In the genomic region with DNA sequence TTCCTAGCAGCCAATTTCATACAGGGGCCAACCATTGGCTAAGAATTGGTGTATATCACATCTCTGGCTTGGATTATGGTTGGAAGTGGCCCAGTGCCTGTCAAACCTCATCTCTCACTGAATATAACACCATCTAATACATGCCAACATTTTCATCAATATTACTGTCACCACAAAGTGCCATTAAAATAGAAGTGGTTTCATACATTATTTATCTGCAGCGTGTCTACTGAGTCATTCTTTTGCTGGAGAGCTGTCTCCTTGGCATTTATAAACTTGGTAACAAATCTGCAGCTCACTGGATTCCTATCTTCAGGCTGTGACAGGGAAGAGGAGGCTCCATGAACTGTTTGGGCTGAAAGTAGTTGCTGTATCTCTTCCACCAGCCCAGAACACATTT, we compare ENCODE assay signal across 1 cellular context.
TF ChIP-seq lines count a peak whose summit lies in the region.

No MANE protein-coding gene starts in this region.

TF ChIP-seq in SK-N-SH, 30 proteins besides CTCF, POLR2A, EP300 and RAD21 (continued from another document):
- TF ChIP-seq, protein P1, sequence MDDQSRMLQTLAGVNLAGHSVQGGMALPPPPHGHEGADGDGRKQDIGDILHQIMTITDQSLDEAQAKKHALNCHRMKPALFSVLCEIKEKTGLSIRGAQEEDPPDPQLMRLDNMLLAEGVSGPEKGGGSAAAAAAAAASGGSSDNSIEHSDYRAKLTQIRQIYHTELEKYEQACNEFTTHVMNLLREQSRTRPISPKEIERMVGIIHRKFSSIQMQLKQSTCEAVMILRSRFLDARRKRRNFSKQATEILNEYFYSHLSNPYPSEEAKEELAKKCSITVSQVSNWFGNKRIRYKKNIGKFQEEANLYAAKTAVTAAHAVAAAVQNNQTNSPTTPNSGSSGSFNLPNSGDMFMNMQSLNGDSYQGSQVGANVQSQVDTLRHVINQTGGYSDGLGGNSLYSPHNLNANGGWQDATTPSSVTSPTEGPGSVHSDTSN (IDR thresholded peaks at IDR 0.05): peak; percentile 97
- TF ChIP-seq JUND (IDR thresholded peaks at IDR 0.05): peak; percentile 84
- no peak for TF ChIP-seq TAF1 (IDR thresholded peaks at IDR 0.05; ENCODE audit: borderline replicate concordance, low read depth, low read length)
- no peak for TF ChIP-seq FOXM1 (IDR thresholded peaks at IDR 0.05; ENCODE audit: low read depth)
- TF ChIP-seq GATA2 (CRISPR knock-in tag; IDR thresholded peaks at IDR 0.05): no peak
- peak; percentile 24; the same call in 1 of the 2 replicates for TF ChIP-seq MAX (IDR thresholded peaks at IDR 0.05; ENCODE audit: low read depth)
- TF ChIP-seq SMC3 (IDR thresholded peaks at IDR 0.05; ENCODE audit: low read depth, low read length): no peak
- TF ChIP-seq TCF12 (IDR thresholded peaks at IDR 0.05): peak; percentile 88
- no peak for TF ChIP-seq GABPA (IDR thresholded peaks at IDR 0.05; ENCODE audit: low read depth)
- no peak for TF ChIP-seq RFX5 (IDR thresholded peaks at IDR 0.05; ENCODE audit: low read length)
- TF ChIP-seq RCOR1 (IDR thresholded peaks at IDR 0.05; ENCODE audit: low read length): no peak
TF ChIP-seq in SK-N-SH: peak in this region for 9.
